Comparison of ENCODE assay signal across 1 cellular context in the genomic region with DNA sequence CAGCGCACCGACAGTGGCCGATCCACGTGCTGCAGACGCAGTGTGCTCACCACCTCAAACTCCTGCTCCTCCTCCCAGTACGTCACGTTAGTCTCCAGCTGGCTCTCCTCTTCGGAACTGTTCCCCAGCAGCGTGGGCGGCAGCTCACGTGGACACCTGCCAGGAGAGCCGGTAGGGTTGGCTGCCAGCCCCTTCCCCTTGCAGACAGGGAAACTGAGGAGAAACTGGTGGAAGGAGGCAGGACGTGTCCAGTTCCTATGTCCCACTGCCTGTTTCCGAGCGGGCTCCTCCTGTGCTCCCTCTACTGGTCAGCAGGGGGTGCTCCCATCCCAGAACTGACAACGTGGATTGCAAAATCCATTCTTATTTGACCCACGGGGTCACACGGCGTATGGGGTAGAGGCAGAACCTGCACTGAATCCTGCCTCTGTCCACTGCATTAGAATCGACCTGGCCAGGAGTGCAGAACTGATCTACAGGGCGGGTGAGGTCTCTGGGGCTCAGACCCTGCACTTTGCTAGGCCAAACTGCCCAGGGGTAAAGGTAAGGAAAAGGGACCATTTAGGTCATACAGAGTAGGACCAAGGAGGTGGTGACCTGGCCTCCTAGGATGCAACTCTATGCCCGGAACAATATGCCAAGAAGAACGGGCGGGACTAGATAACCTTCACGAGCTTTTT.
A peak's percentile ranks its signal among the peaks of the same experiment; 100 is the strongest.
TF ChIP-seq lines count a peak whose summit lies in the region.

No MANE protein-coding gene starts in this region.

TF ChIP-seq in K562, 482 proteins besides CTCF, POLR2A, EP300 and RAD21 (continued from another document and continues in another):
- TF ChIP-seq, protein P1, sequence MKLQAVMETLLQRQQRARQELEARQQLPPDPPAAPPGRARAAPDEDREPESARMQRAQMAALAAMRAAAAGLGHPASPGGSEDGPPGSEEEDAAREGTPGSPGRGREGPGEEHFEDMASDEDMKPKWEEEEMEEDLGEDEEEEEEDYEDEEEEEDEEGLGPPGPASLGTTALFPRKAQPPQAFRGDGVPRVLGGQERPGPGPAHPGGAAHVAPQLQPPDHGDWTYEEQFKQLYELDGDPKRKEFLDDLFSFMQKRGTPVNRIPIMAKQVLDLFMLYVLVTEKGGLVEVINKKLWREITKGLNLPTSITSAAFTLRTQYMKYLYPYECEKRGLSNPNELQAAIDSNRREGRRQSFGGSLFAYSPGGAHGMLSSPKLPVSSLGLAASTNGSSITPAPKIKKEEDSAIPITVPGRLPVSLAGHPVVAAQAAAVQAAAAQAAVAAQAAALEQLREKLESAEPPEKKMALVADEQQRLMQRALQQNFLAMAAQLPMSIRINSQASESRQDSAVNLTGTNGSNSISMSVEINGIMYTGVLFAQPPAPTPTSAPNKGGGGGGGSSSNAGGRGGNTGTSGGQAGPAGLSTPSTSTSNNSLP (IDR thresholded peaks at IDR 0.05; ENCODE audit: borderline replicate concordance, low read depth, low read length), result no peak
- TF ChIP-seq SETDB1 (IDR thresholded peaks at IDR 0.05; ENCODE audit: low read length), result no peak
- 0 out of 2 replicates have a peak, but pooled peaks have one; percentile 28 for TF ChIP-seq KLF16 (IDR thresholded peaks at IDR 0.05)
- no peak for TF ChIP-seq BACH1 (tag; IDR thresholded peaks at IDR 0.05)
- TF ChIP-seq, protein P2, sequence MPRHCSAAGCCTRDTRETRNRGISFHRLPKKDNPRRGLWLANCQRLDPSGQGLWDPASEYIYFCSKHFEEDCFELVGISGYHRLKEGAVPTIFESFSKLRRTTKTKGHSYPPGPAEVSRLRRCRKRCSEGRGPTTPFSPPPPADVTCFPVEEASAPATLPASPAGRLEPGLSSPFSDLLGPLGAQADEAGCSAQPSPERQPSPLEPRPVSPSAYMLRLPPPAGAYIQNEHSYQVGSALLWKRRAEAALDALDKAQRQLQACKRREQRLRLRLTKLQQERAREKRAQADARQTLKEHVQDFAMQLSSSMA (CRISPR knock-in tag; IDR thresholded peaks at IDR 0.05), result no peak
- TF ChIP-seq PCBP1 (IDR thresholded peaks at IDR 0.05; ENCODE audit: low read depth, low read length, poor library complexity, severe bottlenecking), result no peak
- peak; percentile 56 for TF ChIP-seq BHLHE40 (IDR thresholded peaks at IDR 0.05; ENCODE audit: low read length)
- TF ChIP-seq ESRRB (CRISPR knock-in tag; IDR thresholded peaks at IDR 0.05; ENCODE audit: borderline replicate concordance), result no peak
- TF ChIP-seq ZFP30 (CRISPR knock-in tag; IDR thresholded peaks at IDR 0.05; ENCODE audit: borderline replicate concordance), result no peak
- TF ChIP-seq, protein P3, sequence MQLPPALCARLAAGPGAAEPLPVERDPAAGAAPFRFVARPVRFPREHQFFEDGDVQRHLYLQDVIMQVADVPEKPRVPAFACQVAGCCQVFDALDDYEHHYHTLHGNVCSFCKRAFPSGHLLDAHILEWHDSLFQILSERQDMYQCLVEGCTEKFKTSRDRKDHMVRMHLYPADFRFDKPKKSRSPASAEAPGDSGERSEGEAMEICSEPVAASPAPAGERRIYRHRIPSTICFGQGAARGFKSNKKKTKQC (CRISPR knock-in tag; IDR thresholded peaks at IDR 0.05), result peak; percentile 73; the same call in 1 of the 2 replicates
- no peak for TF ChIP-seq ZNF239 (CRISPR knock-in tag; IDR thresholded peaks at IDR 0.05)
- TF ChIP-seq POLR2H (tag; IDR thresholded peaks at IDR 0.05; ENCODE audit: low read depth), result no peak
- no peak for TF ChIP-seq GTF2F1 (IDR thresholded peaks at IDR 0.05; ENCODE audit: low read depth, low read length)
- TF ChIP-seq, protein P4, sequence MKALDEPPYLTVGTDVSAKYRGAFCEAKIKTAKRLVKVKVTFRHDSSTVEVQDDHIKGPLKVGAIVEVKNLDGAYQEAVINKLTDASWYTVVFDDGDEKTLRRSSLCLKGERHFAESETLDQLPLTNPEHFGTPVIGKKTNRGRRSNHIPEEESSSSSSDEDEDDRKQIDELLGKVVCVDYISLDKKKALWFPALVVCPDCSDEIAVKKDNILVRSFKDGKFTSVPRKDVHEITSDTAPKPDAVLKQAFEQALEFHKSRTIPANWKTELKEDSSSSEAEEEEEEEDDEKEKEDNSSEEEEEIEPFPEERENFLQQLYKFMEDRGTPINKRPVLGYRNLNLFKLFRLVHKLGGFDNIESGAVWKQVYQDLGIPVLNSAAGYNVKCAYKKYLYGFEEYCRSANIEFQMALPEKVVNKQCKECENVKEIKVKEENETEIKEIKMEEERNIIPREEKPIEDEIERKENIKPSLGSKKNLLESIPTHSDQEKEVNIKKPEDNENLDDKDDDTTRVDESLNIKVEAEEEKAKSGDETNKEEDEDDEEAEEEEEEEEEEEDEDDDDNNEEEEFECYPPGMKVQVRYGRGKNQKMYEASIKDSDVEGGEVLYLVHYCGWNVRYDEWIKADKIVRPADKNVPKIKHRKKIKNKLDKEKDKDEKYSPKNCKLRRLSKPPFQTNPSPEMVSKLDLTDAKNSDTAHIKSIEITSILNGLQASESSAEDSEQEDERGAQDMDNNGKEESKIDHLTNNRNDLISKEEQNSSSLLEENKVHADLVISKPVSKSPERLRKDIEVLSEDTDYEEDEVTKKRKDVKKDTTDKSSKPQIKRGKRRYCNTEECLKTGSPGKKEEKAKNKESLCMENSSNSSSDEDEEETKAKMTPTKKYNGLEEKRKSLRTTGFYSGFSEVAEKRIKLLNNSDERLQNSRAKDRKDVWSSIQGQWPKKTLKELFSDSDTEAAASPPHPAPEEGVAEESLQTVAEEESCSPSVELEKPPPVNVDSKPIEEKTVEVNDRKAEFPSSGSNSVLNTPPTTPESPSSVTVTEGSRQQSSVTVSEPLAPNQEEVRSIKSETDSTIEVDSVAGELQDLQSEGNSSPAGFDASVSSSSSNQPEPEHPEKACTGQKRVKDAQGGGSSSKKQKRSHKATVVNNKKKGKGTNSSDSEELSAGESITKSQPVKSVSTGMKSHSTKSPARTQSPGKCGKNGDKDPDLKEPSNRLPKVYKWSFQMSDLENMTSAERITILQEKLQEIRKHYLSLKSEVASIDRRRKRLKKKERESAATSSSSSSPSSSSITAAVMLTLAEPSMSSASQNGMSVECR (CRISPR knock-in tag; IDR thresholded peaks at IDR 0.05), result no peak; the same call in 1 of the 2 replicates
- peak in 1 of 2 experiments; percentile 20; a peak in 1 of 4 replicates for TF ChIP-seq HDAC1 (IDR thresholded peaks at IDR 0.05)
- no peak for TF ChIP-seq RBFOX2 (IDR thresholded peaks at IDR 0.05; ENCODE audit: low read depth, low read length)
- no peak for TF ChIP-seq SP1 (CRISPR knock-in tag; IDR thresholded peaks at IDR 0.05)
- no peak for TF ChIP-seq RBM34 (IDR thresholded peaks at IDR 0.05; ENCODE audit: borderline replicate concordance, insufficient read depth, low read length)
- TF ChIP-seq KDM1A (IDR thresholded peaks at IDR 0.05), result no peak
- TF ChIP-seq ZBTB8A (IDR thresholded peaks at IDR 0.05; ENCODE audit: partially characterized antibody), result no peak
- no peak for TF ChIP-seq ZNF3 (CRISPR knock-in tag; IDR thresholded peaks at IDR 0.05)
- TF ChIP-seq ILK (tag; IDR thresholded peaks at IDR 0.05; ENCODE audit: borderline replicate concordance, low read depth), result no peak
- no peak for TF ChIP-seq U2AF1 (optimal IDR thresholded peaks at IDR 0.05; ENCODE audit: low read depth, low read length)
- TF ChIP-seq, protein P5, sequence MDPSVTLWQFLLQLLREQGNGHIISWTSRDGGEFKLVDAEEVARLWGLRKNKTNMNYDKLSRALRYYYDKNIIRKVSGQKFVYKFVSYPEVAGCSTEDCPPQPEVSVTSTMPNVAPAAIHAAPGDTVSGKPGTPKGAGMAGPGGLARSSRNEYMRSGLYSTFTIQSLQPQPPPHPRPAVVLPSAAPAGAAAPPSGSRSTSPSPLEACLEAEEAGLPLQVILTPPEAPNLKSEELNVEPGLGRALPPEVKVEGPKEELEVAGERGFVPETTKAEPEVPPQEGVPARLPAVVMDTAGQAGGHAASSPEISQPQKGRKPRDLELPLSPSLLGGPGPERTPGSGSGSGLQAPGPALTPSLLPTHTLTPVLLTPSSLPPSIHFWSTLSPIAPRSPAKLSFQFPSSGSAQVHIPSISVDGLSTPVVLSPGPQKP (CRISPR knock-in tag; IDR thresholded peaks at IDR 0.05), result no peak
- TF ChIP-seq, protein P6, sequence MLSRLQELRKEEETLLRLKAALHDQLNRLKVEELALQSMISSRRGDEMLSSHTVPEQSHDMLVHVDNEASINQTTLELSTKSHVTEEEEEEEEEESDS (CRISPR knock-in tag; IDR thresholded peaks at IDR 0.05), result no peak
- TF ChIP-seq NONO (IDR thresholded peaks at IDR 0.05; ENCODE audit: low read depth in 2 of 2, low read length in 1 of 2), result no peak
- no peak for TF ChIP-seq FOXJ3 (CRISPR knock-in tag; IDR thresholded peaks at IDR 0.05)
- TF ChIP-seq CEBPB (tag; IDR thresholded peaks at IDR 0.05), result peak; percentile 99
- no peak for TF ChIP-seq GATAD2B (IDR thresholded peaks at IDR 0.05; ENCODE audit: borderline replicate concordance)
- TF ChIP-seq, protein P7, sequence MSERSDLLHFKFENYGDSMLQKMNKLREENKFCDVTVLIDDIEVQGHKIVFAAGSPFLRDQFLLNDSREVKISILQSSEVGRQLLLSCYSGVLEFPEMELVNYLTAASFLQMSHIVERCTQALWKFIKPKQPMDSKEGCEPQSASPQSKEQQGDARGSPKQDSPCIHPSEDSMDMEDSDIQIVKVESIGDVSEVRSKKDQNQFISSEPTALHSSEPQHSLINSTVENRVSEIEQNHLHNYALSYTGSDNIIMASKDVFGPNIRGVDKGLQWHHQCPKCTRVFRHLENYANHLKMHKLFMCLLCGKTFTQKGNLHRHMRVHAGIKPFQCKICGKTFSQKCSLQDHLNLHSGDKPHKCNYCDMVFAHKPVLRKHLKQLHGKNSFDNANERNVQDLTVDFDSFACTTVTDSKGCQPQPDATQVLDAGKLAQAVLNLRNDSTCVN (CRISPR knock-in tag; IDR thresholded peaks at IDR 0.05), result no peak
- TF ChIP-seq ZNF232 (CRISPR knock-in tag; IDR thresholded peaks at IDR 0.05), result no peak
- no peak for TF ChIP-seq FOXP1 (CRISPR knock-in tag; IDR thresholded peaks at IDR 0.05)
- TF ChIP-seq SRSF1 (IDR thresholded peaks at IDR 0.05; ENCODE audit: low read depth, low read length), result no peak
- TF ChIP-seq C11orf30 (IDR thresholded peaks at IDR 0.05; ENCODE audit: low read depth), result no peak
- no peak for TF ChIP-seq MXI1 (IDR thresholded peaks at IDR 0.05; ENCODE audit: low read depth, low read length)
- TF ChIP-seq MBD2 (IDR thresholded peaks at IDR 0.05; ENCODE audit: borderline replicate concordance, low read depth), result no peak
- TF ChIP-seq ZNF785 (CRISPR knock-in tag; IDR thresholded peaks at IDR 0.05), result no peak
- no peak for TF ChIP-seq ZNF41 (CRISPR knock-in tag; conservative IDR thresholded peaks at IDR 0.05)
- no peak for TF ChIP-seq ZNF24 (IDR thresholded peaks at IDR 0.05)
- TF ChIP-seq, protein P8, sequence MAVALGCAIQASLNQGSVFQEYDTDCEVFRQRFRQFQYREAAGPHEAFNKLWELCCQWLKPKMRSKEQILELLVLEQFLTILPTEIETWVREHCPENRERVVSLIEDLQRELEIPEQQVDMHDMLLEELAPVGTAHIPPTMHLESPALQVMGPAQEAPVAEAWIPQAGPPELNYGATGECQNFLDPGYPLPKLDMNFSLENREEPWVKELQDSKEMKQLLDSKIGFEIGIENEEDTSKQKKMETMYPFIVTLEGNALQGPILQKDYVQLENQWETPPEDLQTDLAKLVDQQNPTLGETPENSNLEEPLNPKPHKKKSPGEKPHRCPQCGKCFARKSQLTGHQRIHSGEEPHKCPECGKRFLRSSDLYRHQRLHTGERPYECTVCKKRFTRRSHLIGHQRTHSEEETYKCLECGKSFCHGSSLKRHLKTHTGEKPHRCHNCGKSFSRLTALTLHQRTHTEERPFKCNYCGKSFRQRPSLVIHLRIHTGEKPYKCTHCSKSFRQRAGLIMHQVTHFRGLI (CRISPR knock-in tag; IDR thresholded peaks at IDR 0.05), result no peak
- TF ChIP-seq NCOA4 (IDR thresholded peaks at IDR 0.05; ENCODE audit: partially characterized antibody), result no peak
- TF ChIP-seq MCM3 (IDR thresholded peaks at IDR 0.05), result no peak
- TF ChIP-seq MTF1 (CRISPR knock-in tag; IDR thresholded peaks at IDR 0.05; ENCODE audit: borderline replicate concordance), result no peak
- no peak for TF ChIP-seq HIVEP1 (CRISPR knock-in tag; IDR thresholded peaks at IDR 0.05)
- no peak for TF ChIP-seq U2AF2 (optimal IDR thresholded peaks at IDR 0.05; ENCODE audit: low read depth, low read length)
- no peak for TF ChIP-seq ZNF12 (CRISPR knock-in tag; IDR thresholded peaks at IDR 0.05)
- TF ChIP-seq, protein P9, sequence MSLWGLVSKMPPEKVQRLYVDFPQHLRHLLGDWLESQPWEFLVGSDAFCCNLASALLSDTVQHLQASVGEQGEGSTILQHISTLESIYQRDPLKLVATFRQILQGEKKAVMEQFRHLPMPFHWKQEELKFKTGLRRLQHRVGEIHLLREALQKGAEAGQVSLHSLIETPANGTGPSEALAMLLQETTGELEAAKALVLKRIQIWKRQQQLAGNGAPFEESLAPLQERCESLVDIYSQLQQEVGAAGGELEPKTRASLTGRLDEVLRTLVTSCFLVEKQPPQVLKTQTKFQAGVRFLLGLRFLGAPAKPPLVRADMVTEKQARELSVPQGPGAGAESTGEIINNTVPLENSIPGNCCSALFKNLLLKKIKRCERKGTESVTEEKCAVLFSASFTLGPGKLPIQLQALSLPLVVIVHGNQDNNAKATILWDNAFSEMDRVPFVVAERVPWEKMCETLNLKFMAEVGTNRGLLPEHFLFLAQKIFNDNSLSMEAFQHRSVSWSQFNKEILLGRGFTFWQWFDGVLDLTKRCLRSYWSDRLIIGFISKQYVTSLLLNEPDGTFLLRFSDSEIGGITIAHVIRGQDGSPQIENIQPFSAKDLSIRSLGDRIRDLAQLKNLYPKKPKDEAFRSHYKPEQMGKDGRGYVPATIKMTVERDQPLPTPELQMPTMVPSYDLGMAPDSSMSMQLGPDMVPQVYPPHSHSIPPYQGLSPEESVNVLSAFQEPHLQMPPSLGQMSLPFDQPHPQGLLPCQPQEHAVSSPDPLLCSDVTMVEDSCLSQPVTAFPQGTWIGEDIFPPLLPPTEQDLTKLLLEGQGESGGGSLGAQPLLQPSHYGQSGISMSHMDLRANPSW (CRISPR knock-in tag; IDR thresholded peaks at IDR 0.05), result no peak
- peak; percentile 95 for TF ChIP-seq CEBPG (CRISPR knock-in tag; IDR thresholded peaks at IDR 0.05)
- TF ChIP-seq CEBPG (tag; conservative IDR thresholded peaks at IDR 0.05 in 1 of 2, IDR thresholded peaks at IDR 0.05 in 1 of 2), result peak; percentile 90 to 92
- TF ChIP-seq, protein P10, sequence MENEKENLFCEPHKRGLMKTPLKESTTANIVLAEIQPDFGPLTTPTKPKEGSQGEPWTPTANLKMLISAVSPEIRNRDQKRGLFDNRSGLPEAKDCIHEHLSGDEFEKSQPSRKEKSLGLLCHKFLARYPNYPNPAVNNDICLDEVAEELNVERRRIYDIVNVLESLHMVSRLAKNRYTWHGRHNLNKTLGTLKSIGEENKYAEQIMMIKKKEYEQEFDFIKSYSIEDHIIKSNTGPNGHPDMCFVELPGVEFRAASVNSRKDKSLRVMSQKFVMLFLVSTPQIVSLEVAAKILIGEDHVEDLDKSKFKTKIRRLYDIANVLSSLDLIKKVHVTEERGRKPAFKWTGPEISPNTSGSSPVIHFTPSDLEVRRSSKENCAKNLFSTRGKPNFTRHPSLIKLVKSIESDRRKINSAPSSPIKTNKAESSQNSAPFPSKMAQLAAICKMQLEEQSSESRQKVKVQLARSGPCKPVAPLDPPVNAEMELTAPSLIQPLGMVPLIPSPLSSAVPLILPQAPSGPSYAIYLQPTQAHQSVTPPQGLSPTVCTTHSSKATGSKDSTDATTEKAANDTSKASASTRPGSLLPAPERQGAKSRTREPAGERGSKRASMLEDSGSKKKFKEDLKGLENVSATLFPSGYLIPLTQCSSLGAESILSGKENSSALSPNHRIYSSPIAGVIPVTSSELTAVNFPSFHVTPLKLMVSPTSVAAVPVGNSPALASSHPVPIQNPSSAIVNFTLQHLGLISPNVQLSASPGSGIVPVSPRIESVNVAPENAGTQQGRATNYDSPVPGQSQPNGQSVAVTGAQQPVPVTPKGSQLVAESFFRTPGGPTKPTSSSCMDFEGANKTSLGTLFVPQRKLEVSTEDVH (IDR thresholded peaks at IDR 0.05; ENCODE audit: low read depth, partially characterized antibody), result peak; percentile 43
- TF ChIP-seq ZNF316 (IDR thresholded peaks at IDR 0.05), result no peak
- no peak for TF ChIP-seq GTF2A2 (tag; IDR thresholded peaks at IDR 0.05)
- TF ChIP-seq ZNF140 (CRISPR knock-in tag; IDR thresholded peaks at IDR 0.05), result no peak
